11 cellular contexts compared by ENCODE assay signal in genomic region chr17:6495450-6496115, GRCh38. TPM values are rescaled to one million over a fixed set of nuclear protein-coding genes. Genes with fewer than 3 reads are reported as not detected.
DNase-seq lines count a peak whose midpoint lies in the region; ATAC-seq and TF ChIP-seq lines count a peak whose summit lies in the region.
"Had no signal": no experiment of that assay in that cellular context is flagged by ENCODE, and none has a peak within 500 bp of the region (broad histone marks: within the 10 kb centered on the region; RNA-seq: fewer than 3 reads in every experiment).

No MANE protein-coding gene starts in this region.

- peaks cover 0 to 17% (median 13%) of the 10 kb centered on the region in 4 donors for H3K4me1 Mint-ChIP-seq in CD4-positive, CD25-positive, alpha-beta regulatory T cell
- H3K4me1 Mint-ChIP-seq in naive thymus-derived CD4-positive, alpha-beta T cell: peaks cover 13 to 28% (median 24%) of the 10 kb centered on the region in 7 donors

- no peak for DNase-seq in CD4-positive, CD25-positive, alpha-beta regulatory T cell
- DNase-seq in choroid plexus epithelial cell (ENCODE audit: low read depth) (no peak), NCI-H187 treated with DMSO at 0.1 percent for 48 hours (lab: John Stamatoyannopoulos, UW) (no peak), OCI-M1 (lab: John Stamatoyannopoulos, UW) (no peak), SHP77 treated with DMSO at 0.1 percent for 48 hours (lab: John Stamatoyannopoulos, UW) (no peak)
- peak in 1 of 9 donors; percentile 10 for DNase-seq in naive thymus-derived CD4-positive, alpha-beta T cell
- DNase-seq: effector memory CD4-positive, alpha-beta T cell; HCEC 1CT had no signal

- no peak for TF ChIP-seq EP300 in gastroesophageal sphincter (IDR thresholded peaks at IDR 0.05)

- H3K4me1 ChIP-seq in CD4-positive, CD25-positive, alpha-beta regulatory T cell (ENCODE audit: control insufficient read depth, insufficient read depth, low read length, poor library complexity, severe bottlenecking): peaks cover 11% of the 10 kb centered on the region
- H3K4me1 ChIP-seq in HUES48 (ENCODE audit: control insufficient read depth, insufficient read depth, low read length) (peaks cover 19% of the 10 kb centered on the region), gastroesophageal sphincter (peaks cover 0 to 80% (median 2%) of the 10 kb centered on the region in 3 donors)
- peaks cover 0 to 11% of the 10 kb centered on the region in 2 donors for H3K4me1 ChIP-seq in naive thymus-derived CD4-positive, alpha-beta T cell (ENCODE audit: control insufficient read depth in 2 of 2, insufficient read depth in 2 of 2, low read length in 2 of 2)

- H3K36me3 ChIP-seq in CD4-positive, CD25-positive, alpha-beta regulatory T cell (ENCODE audit: control insufficient read depth, insufficient read depth, low read length): no peaks in the 10 kb centered on the region
- H3K36me3 ChIP-seq in HUES48 (ENCODE audit: control insufficient read depth, insufficient read depth, low read length): no peaks in the 10 kb centered on the region
- no peaks in the 10 kb centered on the region for H3K36me3 ChIP-seq in naive thymus-derived CD4-positive, alpha-beta T cell (ENCODE audit: control insufficient read depth in 2 of 3, insufficient read depth in 3 of 3, low read length in 3 of 3)
- no peaks in the 10 kb centered on the region for H3K36me3 ChIP-seq in gastroesophageal sphincter
- H3K36me3 ChIP-seq: vagina had no signal

- peak overlapping the region in 1 of 3 donors; percentile 32 for H3K27ac Mint-ChIP-seq in CD4-positive, CD25-positive, alpha-beta regulatory T cell
- H3K27ac Mint-ChIP-seq in naive thymus-derived CD4-positive, alpha-beta T cell: peak overlapping the region in 7 of 9 donors; percentile 6 to 69 (median 31)

- H3K27me3 ChIP-seq in CD4-positive, CD25-positive, alpha-beta regulatory T cell (ENCODE audit: control insufficient read depth, insufficient read depth, low read length): no peaks in the 10 kb centered on the region
- H3K27me3 ChIP-seq in HUES48 (ENCODE audit: control insufficient read depth, insufficient read depth, low read length) (peaks cover 5% of the 10 kb centered on the region), gastroesophageal sphincter (no peaks in the 10 kb centered on the region)
- no peaks in the 10 kb centered on the region for H3K27me3 ChIP-seq in naive thymus-derived CD4-positive, alpha-beta T cell (ENCODE audit: control insufficient read depth in 2 of 2, insufficient read depth in 2 of 2, low read length in 2 of 2)
- H3K27me3 ChIP-seq: vagina had no signal

- TF ChIP-seq CTCF in choroid plexus epithelial cell (conservative IDR thresholded peaks at IDR 0.05; ENCODE audit: low read depth, low read length): peak; percentile 39
- no peak for TF ChIP-seq CTCF in gastroesophageal sphincter (IDR thresholded peaks at IDR 0.05)

- no peak for TF ChIP-seq POLR2A in gastroesophageal sphincter (IDR thresholded peaks at IDR 0.05)

- intact Hi-C loops in naive thymus-derived CD4-positive, alpha-beta T cell (cut with micrococcal nuclease): no loop called here

- POLR2A ChIA-PET in naive thymus-derived CD4-positive, alpha-beta T cell (lab: Charles Lee): no interaction called here

- H3K27me3 Mint-ChIP-seq in CD4-positive, CD25-positive, alpha-beta regulatory T cell: peaks cover 6% of the 10 kb centered on the region
- H3K27me3 Mint-ChIP-seq in naive thymus-derived CD4-positive, alpha-beta T cell: peaks cover 0 to 16% (median 0%) of the 10 kb centered on the region in 5 donors

- peaks cover 0 to 3% (median 0%) of the 10 kb centered on the region in 7 donors for H3K9me3 Mint-ChIP-seq in CD4-positive, CD25-positive, alpha-beta regulatory T cell
- no peaks in the 10 kb centered on the region for H3K9me3 Mint-ChIP-seq in naive thymus-derived CD4-positive, alpha-beta T cell

- H3K9me3 ChIP-seq in CD4-positive, CD25-positive, alpha-beta regulatory T cell (ENCODE audit: control insufficient read depth in 2 of 2, low read length in 2 of 2): no peaks in the 10 kb centered on the region
- H3K9me3 ChIP-seq in HUES48 (ENCODE audit: control insufficient read depth, insufficient read depth, low read length) (no peaks in the 10 kb centered on the region), gastroesophageal sphincter (no peaks in the 10 kb centered on the region)
- H3K9me3 ChIP-seq in naive thymus-derived CD4-positive, alpha-beta T cell (ENCODE audit: control insufficient read depth in 2 of 3, low read length in 3 of 3): no peaks in the 10 kb centered on the region
- H3K9me3 ChIP-seq: vagina had no signal

- H3K27ac ChIP-seq in CD4-positive, CD25-positive, alpha-beta regulatory T cell (ENCODE audit: insufficient read depth, low read length, poor library complexity, severe bottlenecking): no peak overlapping the region
- H3K27ac ChIP-seq in HUES48 (ENCODE audit: low read depth, low read length) (peak overlapping the region; percentile 66), gastroesophageal sphincter (peak overlapping the region in 2 of 4 donors; percentile 1 to 68)
- no peak overlapping the region for H3K27ac ChIP-seq in naive thymus-derived CD4-positive, alpha-beta T cell (ENCODE audit: low read depth, low read length)
- H3K27ac ChIP-seq: vagina had no signal

- no peak for ATAC-seq in CD4-positive, CD25-positive, alpha-beta regulatory T cell (ENCODE audit: low read depth in 2 of 2)
- ATAC-seq in naive thymus-derived CD4-positive, alpha-beta T cell: peak; percentile 14
- ATAC-seq in gastroesophageal sphincter: no peak

- 23 to 60% methylated on average over 1 to 5 of the region's 15 CpGs for WGBS in gastroesophageal sphincter (ENCODE audit: low coverage in 1 of 2), 2 donors

- no peaks in the 10 kb centered on the region for H3K36me3 Mint-ChIP-seq in CD4-positive, CD25-positive, alpha-beta regulatory T cell
- H3K36me3 Mint-ChIP-seq in naive thymus-derived CD4-positive, alpha-beta T cell: no peaks in the 10 kb centered on the region

- H3K4me3 Mint-ChIP-seq in CD4-positive, CD25-positive, alpha-beta regulatory T cell: no peak overlapping the region
- H3K4me3 Mint-ChIP-seq in naive thymus-derived CD4-positive, alpha-beta T cell: peak overlapping the region in 9 of 10 donors; percentile 29 to 80 (median 75)

- peak overlapping the region; percentile 19 for H3K4me3 ChIP-seq in CD4-positive, CD25-positive, alpha-beta regulatory T cell (ENCODE audit: low read depth, low read length)
- H3K4me3 ChIP-seq in HUES48 (ENCODE audit: low read depth, low read length): peak overlapping the region; percentile 55
- no peak overlapping the region for H3K4me3 ChIP-seq in choroid plexus epithelial cell (ENCODE audit: low read depth, low read length)
- H3K4me3 ChIP-seq in naive thymus-derived CD4-positive, alpha-beta T cell (ENCODE audit: low read length): peak overlapping the region; percentile 16
- H3K4me3 ChIP-seq in gastroesophageal sphincter: no peak overlapping the region
- H3K4me3 ChIP-seq: vagina had no signal

- CTCF ChIA-PET in naive thymus-derived CD4-positive, alpha-beta T cell (lab: Charles Lee): interaction anchor here (1.2 kb wide), 1 partner anchor 22 kb away, joined by 5 read pairs; no protein-coding TSS in a partner anchor

- no peak overlapping the region for H3K9ac ChIP-seq in HUES48 (ENCODE audit: low read depth, low read length)

RNA-seq across cellular contexts. Expression of gene PIMREG, which starts 51.3 kb away (rescaled TPM):
- total RNA-seq in CD4-positive, CD25-positive, alpha-beta regulatory T cell: not detected
- under 1 TPM; 0.20 to 0.41 (median 0.34) TPM for polyA plus RNA-seq in CD4-positive, CD25-positive, alpha-beta regulatory T cell
- 10 to 100 TPM in 1 of 5 experiments, under 1 TPM in 1, not detected in 3; 0.49 to 18.6 TPM for total RNA-seq in naive thymus-derived CD4-positive, alpha-beta T cell
- polyA plus RNA-seq in naive thymus-derived CD4-positive, alpha-beta T cell: under 1 TPM; 0.12 to 0.47 TPM
- under 1 TPM in 2 of 4 donors, not detected in 2; 0.31 to 0.59 TPM for total RNA-seq in gastroesophageal sphincter

Comparison
In these comparisons a context has a peak if more than half of its experiments do, and no peak if none do; other contexts are left out.
1. H3K4me3 ChIP-seq: peak in CD4-positive, CD25-positive, alpha-beta regulatory T cell (single experiment), HUES48 (single experiment) and naive thymus-derived CD4-positive, alpha-beta T cell (single experiment); none in choroid plexus epithelial cell (single experiment) and gastroesophageal sphincter (0 of 2).
2. H3K4me3 Mint-ChIP-seq: peak in naive thymus-derived CD4-positive, alpha-beta T cell (9 of 10); none in CD4-positive, CD25-positive, alpha-beta regulatory T cell (0 of 4).